ENCODE assay signal across 13 cellular contexts in the genomic region with DNA sequence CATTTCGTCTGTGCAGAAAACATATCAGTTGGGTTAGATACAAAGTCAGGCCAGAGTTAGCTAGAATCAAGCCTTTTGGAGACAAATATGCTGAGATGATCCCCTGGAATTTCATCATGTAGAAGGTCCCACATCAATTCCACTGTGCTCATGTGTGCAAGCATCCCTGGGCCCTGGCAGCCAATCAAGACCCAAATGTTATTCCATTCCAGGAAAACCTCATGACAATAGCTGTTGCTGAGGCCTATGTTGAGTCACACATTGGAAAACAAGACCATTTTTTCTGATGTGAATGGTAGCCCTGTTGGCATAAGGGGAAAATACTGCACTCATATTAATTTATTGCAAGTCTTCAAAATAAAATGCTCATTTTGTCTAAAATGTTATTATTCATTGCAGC. TPM values are rescaled to one million over a fixed set of nuclear protein-coding genes. Genes with fewer than 3 reads are reported as not detected.
DNase-seq lines count a peak whose midpoint lies in the region; ATAC-seq and TF ChIP-seq lines count a peak whose summit lies in the region.
"Had no signal": no experiment of that assay in that cellular context is flagged by ENCODE, and none has a peak within 500 bp of the region (broad histone marks: within the 10 kb centered on the region; RNA-seq: fewer than 3 reads in every experiment).

No MANE protein-coding gene starts in this region.

- no peaks in the 10 kb centered on the region for H3K9me3 ChIP-seq in MG63
- H3K9me3 ChIP-seq in aorta (ENCODE audit: control insufficient read depth, low read length): no peaks in the 10 kb centered on the region
- H3K9me3 ChIP-seq in left lung: no peaks in the 10 kb centered on the region

- peaks cover 34% of the 10 kb centered on the region for H3K36me3 ChIP-seq in MG63
- no peaks in the 10 kb centered on the region for H3K36me3 ChIP-seq in aorta (ENCODE audit: control insufficient read depth in 1 of 2, insufficient read depth in 2 of 2, low read length in 1 of 2)
- no peaks in the 10 kb centered on the region for H3K36me3 ChIP-seq in left lung

- ATAC-seq in aorta (ENCODE audit: low FRiP score) (peak; percentile 49), left lung (no peak)

- TF ChIP-seq CTCF in dorsolateral prefrontal cortex (IDR thresholded peaks at IDR 0.05 in 54 of 56, conservative IDR thresholded peaks at IDR 0.05 in 2 of 56; ENCODE audit: low read depth in 1 of 56, partially characterized antibody in 56 of 56): peak in 1 of 56 donors; percentile 14
- no peak for TF ChIP-seq CTCF in left lung (IDR thresholded peaks at IDR 0.05)

- DNase-seq in MG63: peak; percentile 95
- DNase-seq in dorsolateral prefrontal cortex: peak in 4 of 10 donors; percentile 34 to 63 (median 58)
- peak in 1 of 2 donors; percentile 60 for DNase-seq in aorta
- no peak for DNase-seq in left lung
- no peak for DNase-seq in DMS79 (lab: John Stamatoyannopoulos, UW)
- DNase-seq in SHP77 (lab: John Stamatoyannopoulos, UW): no peak
- DNase-seq: activated CD4-positive, alpha-beta T cell treated with anti-CD3 and anti-CD28 coated beads, Interleukin-2, amount 50 U/mL, for 48 hours; activated gamma-delta T cell; cortex of kidney; KBM-7; NCI-H1930; T-helper 1 cell had no signal

- H3K27me3 ChIP-seq in MG63: no peaks in the 10 kb centered on the region
- H3K27me3 ChIP-seq in dorsolateral prefrontal cortex: no peaks in the 10 kb centered on the region
- H3K27me3 ChIP-seq in layer of hippocampus (ENCODE audit: control insufficient read depth, insufficient read depth, low read length): no peaks in the 10 kb centered on the region
- no peaks in the 10 kb centered on the region for H3K27me3 ChIP-seq in aorta (ENCODE audit: control insufficient read depth in 1 of 2, insufficient read depth in 2 of 2, low read length in 1 of 2)
- H3K27me3 ChIP-seq in left lung: no peaks in the 10 kb centered on the region

- H3K4me3 ChIP-seq in MG63 (no peak overlapping the region), dorsolateral prefrontal cortex (peak overlapping the region in 1 of 59 donors; percentile 10), aorta (ENCODE audit: low read length in 2 of 2) (no peak overlapping the region), left lung (no peak overlapping the region)

- H3K27ac ChIP-seq in dorsolateral prefrontal cortex: peak overlapping the region; percentile 1 to 93 (median 86)
- H3K27ac ChIP-seq in layer of hippocampus (ENCODE audit: low read depth, low read length): peak overlapping the region; percentile 48
- H3K27ac ChIP-seq in aorta (ENCODE audit: low read depth in 1 of 2, low read length in 2 of 2): no peak overlapping the region
- H3K27ac ChIP-seq in left lung: no peak overlapping the region

- H3K4me1 ChIP-seq in aorta (ENCODE audit: control insufficient read depth in 1 of 2, insufficient read depth in 2 of 2, low read length in 2 of 2) (no peaks in the 10 kb centered on the region), left lung (no peaks in the 10 kb centered on the region)

- 88 to 92% methylated on average over 1 of the region's 1 CpG for WGBS in aorta, 2 donors

- intact Hi-C loops in dorsolateral prefrontal cortex (cut with DNase I): no loop called here
- intact Hi-C loops in aorta (cut with DNase I): no loop called here
- intact Hi-C loops in left lung (cut with DNase I): no loop called here

RNA-seq across cellular contexts. Expression of a gene that starts 11.5 kb away (rescaled TPM):
- 37.9 and 92.3 TPM in 2 replicates for total RNA-seq in MG63 (2014; rRNA removed; shearing (Covaris generic); ENCODE audit: low replicate concordance)
- total RNA-seq in dorsolateral prefrontal cortex: 100 to 1,000 TPM; 164 to 817 (median 487) TPM
- total RNA-seq in aorta: 10 to 100 TPM; 48.5 to 67.8 TPM
- polyA plus RNA-seq in aorta: 1 to 10 TPM; 4.5 to 5.4 TPM
- 1 to 10 TPM; 2.5 to 7.6 TPM for total RNA-seq in left lung

Comparison
In these comparisons a context has a peak if more than half of its experiments do, and no peak if none do; other contexts are left out.
1. H3K27ac ChIP-seq: peak in dorsolateral prefrontal cortex (59 of 59) and layer of hippocampus (single experiment); none in aorta (0 of 2) and left lung (0 of 2).